ENCODE assay signal across 8 cellular contexts in the genomic region with DNA sequence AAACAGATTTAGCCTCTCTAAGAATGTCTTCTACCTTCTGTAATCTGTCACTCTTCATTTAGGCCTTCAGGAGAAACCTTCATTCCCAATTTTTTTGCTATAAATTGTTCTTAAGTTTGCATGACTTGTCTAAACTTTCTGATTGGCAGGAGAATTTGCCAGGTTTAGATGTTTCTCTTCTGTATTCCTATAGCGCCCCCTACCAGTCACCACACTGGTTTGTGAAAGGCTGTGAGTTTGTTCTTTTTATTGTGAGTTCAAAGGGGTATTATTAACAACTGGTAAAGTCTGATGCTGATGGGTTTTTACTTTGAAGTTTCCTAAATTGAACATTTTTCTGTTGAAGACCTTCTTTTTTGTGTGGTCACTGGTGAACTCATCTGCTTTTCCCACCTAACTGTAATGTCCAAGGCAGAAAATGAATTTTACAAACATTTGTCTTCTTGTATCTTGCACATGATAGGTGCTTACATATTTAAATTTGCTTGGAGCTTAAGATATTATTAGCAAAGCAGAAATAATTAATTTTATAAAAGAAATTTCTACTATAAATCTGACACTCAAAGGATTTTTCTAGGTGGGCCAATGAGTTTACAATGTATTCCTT. TPM values are rescaled to one million over a fixed set of nuclear protein-coding genes. Genes with fewer than 3 reads are reported as not detected.
DNase-seq lines count a peak whose midpoint lies in the region; ATAC-seq, FAIRE-seq and TF ChIP-seq lines count a peak whose summit lies in the region.

No MANE protein-coding gene starts in this region.

- H3K36me3 Mint-ChIP-seq in CD8-positive, alpha-beta memory T cell, result peaks cover 25 to 86% (median 42%) of the 10 kb centered on the region in 3 donors
- H3K36me3 Mint-ChIP-seq in activated naive CD4-positive, alpha-beta T cell treated with anti-CD3 and anti-CD28 coated beads for 36 hours (ENCODE audit: low read depth), result peaks cover 38% of the 10 kb centered on the region
- no peaks in the 10 kb centered on the region for H3K36me3 Mint-ChIP-seq in glutamatergic neuron (ENCODE audit: unreplicated experiment)

- H3K4me1 ChIP-seq in CD8-positive, alpha-beta memory T cell (ENCODE audit: insufficient read depth, low read length), result no peaks in the 10 kb centered on the region
- H3K4me1 ChIP-seq in small intestine (ENCODE audit: control insufficient read depth in 2 of 2, insufficient read depth in 1 of 2, low read depth in 1 of 2, low read length in 1 of 2), result peaks cover 0 to 3% of the 10 kb centered on the region in 2 donors

- 3 to 24% (median 13%) methylated on average over 1 of the region's 1 CpG for WGBS in small intestine, 3 donors

- peak; percentile 36 to 63 (median 47) for DNase-seq in CD8-positive, alpha-beta memory T cell
- DNase-seq in SKM-1 (lab: John Stamatoyannopoulos, UW; ENCODE audit: unreplicated experiment) (peak; percentile 14), glutamatergic neuron (peak; percentile 73), small intestine (peak; percentile 65), occipital lobe (lab: John Stamatoyannopoulos, UW) (no peak)
- peak; percentile 87 for DNase-seq in activated naive CD4-positive, alpha-beta T cell treated with anti-CD3 and anti-CD28 coated beads for 36 hours

- peaks cover 3 to 5% (median 5%) of the 10 kb centered on the region in 3 donors for H3K4me1 Mint-ChIP-seq in CD8-positive, alpha-beta memory T cell
- H3K4me1 Mint-ChIP-seq in activated naive CD4-positive, alpha-beta T cell treated with anti-CD3 and anti-CD28 coated beads for 36 hours (ENCODE audit: low read depth), result peaks cover 4% of the 10 kb centered on the region
- no peaks in the 10 kb centered on the region for H3K4me1 Mint-ChIP-seq in glutamatergic neuron (ENCODE audit: low read depth, unreplicated experiment)

- H3K27me3 Mint-ChIP-seq in CD8-positive, alpha-beta memory T cell, result peaks cover 0 to 2% of the 10 kb centered on the region in 2 donors
- H3K27me3 Mint-ChIP-seq in activated naive CD4-positive, alpha-beta T cell treated with anti-CD3 and anti-CD28 coated beads for 36 hours (ENCODE audit: low read depth), result no peaks in the 10 kb centered on the region
- no peaks in the 10 kb centered on the region for H3K27me3 Mint-ChIP-seq in glutamatergic neuron (ENCODE audit: unreplicated experiment)

- CTCF ChIA-PET in CD8-positive, alpha-beta memory T cell (lab: Charles Lee), result interaction anchor here (0.9 to 1.8 kb wide), 4 partner anchors 9 to 133 kb away, joined by 3 to 4 read pairs (median 3); no protein-coding TSS in a partner anchor
- CTCF ChIA-PET in activated naive CD4-positive, alpha-beta T cell treated with anti-CD3 and anti-CD28 coated beads for 36 hours (lab: Charles Lee), result interaction anchor here (0.5 to 1.8 kb wide), 7 partner anchors 10 to 440 kb away, joined by 3 to 8 read pairs (median 4); no protein-coding TSS in a partner anchor

- peaks cover 16% of the 10 kb centered on the region for H3K36me3 ChIP-seq in CD8-positive, alpha-beta memory T cell (ENCODE audit: insufficient read depth, low read length)
- H3K36me3 ChIP-seq in small intestine (ENCODE audit: control insufficient read depth in 2 of 2, insufficient read depth in 2 of 2, low read length in 2 of 2), result peaks cover 3 to 8% of the 10 kb centered on the region in 2 donors

- ATAC-seq in HG03439 (IDR thresholded peaks at IDR 0.05; ENCODE audit: unreplicated experiment) (peak; percentile 56), HG03442 (IDR thresholded peaks at IDR 0.05; ENCODE audit: unreplicated experiment) (no peak)

- peak; percentile 78 for TF ChIP-seq CTCF in glutamatergic neuron (IDR thresholded peaks at IDR 0.05; ENCODE audit: partially characterized antibody, unreplicated experiment)

- no peaks in the 10 kb centered on the region for H3K9me3 ChIP-seq in CD8-positive, alpha-beta memory T cell (ENCODE audit: low read length)
- no peaks in the 10 kb centered on the region for H3K9me3 ChIP-seq in small intestine (ENCODE audit: control insufficient read depth, low read depth)

- POLR2A ChIA-PET in CD8-positive, alpha-beta memory T cell (lab: Charles Lee), result no interaction called here

- peak; percentile 59 for FAIRE-seq in small intestine (lab: Jason Lieb, UNC)

- H3K4me3 Mint-ChIP-seq in CD8-positive, alpha-beta memory T cell, result no peak overlapping the region
- H3K4me3 Mint-ChIP-seq in activated naive CD4-positive, alpha-beta T cell treated with anti-CD3 and anti-CD28 coated beads for 36 hours, result no peak overlapping the region
- H3K4me3 Mint-ChIP-seq in glutamatergic neuron (ENCODE audit: unreplicated experiment), result no peak overlapping the region

- H3K27ac Mint-ChIP-seq in CD8-positive, alpha-beta memory T cell, result peak overlapping the region in 1 of 8 donors; percentile 13
- H3K27ac Mint-ChIP-seq in activated naive CD4-positive, alpha-beta T cell treated with anti-CD3 and anti-CD28 coated beads for 36 hours, result no peak overlapping the region
- H3K27ac Mint-ChIP-seq in glutamatergic neuron (ENCODE audit: unreplicated experiment), result no peak overlapping the region

- intact Hi-C loops in activated naive CD4-positive, alpha-beta T cell treated with anti-CD3 and anti-CD28 coated beads for 36 hours (cut with micrococcal nuclease), result loop anchor here (1.0 to 2.0 kb wide), 7 partner anchors 40 to 466 kb away; no protein-coding TSS in a partner anchor

- H3K27ac ChIP-seq in CD8-positive, alpha-beta memory T cell (ENCODE audit: low read depth, low read length), result no peak overlapping the region
- no peak overlapping the region for H3K27ac ChIP-seq in small intestine (ENCODE audit: low read depth in 1 of 2, low read length in 1 of 2)

- no peaks in the 10 kb centered on the region for H3K27me3 ChIP-seq in CD8-positive, alpha-beta memory T cell (ENCODE audit: insufficient read depth, low read length, poor library complexity, severe bottlenecking)
- no peaks in the 10 kb centered on the region for H3K27me3 ChIP-seq in small intestine (ENCODE audit: control insufficient read depth in 2 of 2, insufficient read depth in 2 of 2, low read length in 2 of 2)

- H3K9me3 Mint-ChIP-seq in CD8-positive, alpha-beta memory T cell, result no peaks in the 10 kb centered on the region
- peaks cover 2% of the 10 kb centered on the region for H3K9me3 Mint-ChIP-seq in activated naive CD4-positive, alpha-beta T cell treated with anti-CD3 and anti-CD28 coated beads for 36 hours
- no peaks in the 10 kb centered on the region for H3K9me3 Mint-ChIP-seq in glutamatergic neuron (ENCODE audit: unreplicated experiment)

- no peak overlapping the region for H3K4me3 ChIP-seq in CD8-positive, alpha-beta memory T cell (ENCODE audit: low read length)
- H3K4me3 ChIP-seq in small intestine (ENCODE audit: low read depth in 1 of 2, low read length in 2 of 2), result no peak overlapping the region

RNA-seq across cellular contexts. Expression of a gene that starts 18.4 kb away (rescaled TPM):
- under 1 TPM in 1 of 2 experiments, not detected in 1; 0.15 TPM for total RNA-seq in CD8-positive, alpha-beta memory T cell
- polyA plus RNA-seq in CD8-positive, alpha-beta memory T cell, result 0.49 TPM
- not detected for total RNA-seq in activated naive CD4-positive, alpha-beta T cell treated with anti-CD3 and anti-CD28 coated beads for 36 hours
- not detected for total RNA-seq in glutamatergic neuron (ENCODE audit: unreplicated experiment)
- polyA plus RNA-seq in small intestine, result under 1 TPM in 1 of 3 donors, not detected in 2; 0.73 TPM
- 0.31 TPM for total RNA-seq in occipital lobe
